13 cellular contexts compared by ENCODE assay signal in the genomic region with DNA sequence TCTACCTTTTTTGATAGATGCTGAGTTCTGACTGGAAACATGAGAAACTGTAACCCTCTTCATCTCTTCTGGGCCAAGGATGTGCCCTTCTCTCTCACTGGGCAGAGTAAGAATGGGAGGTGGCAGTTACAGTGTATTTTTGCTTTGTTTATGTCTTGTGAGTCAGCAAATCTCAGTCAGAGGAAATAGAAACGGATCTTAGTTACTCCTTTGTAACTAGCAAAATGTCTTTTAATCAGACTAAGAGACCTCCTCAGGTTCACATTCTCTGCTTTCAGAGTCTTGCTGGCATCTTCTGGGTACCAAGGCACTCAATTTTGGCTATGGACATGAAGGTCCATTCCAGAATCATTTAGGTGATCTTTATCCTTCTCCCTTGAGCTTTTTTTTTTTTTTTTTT.
A peak's percentile ranks its signal among the peaks of the same experiment; 100 is the strongest.
DNase-seq lines count a peak whose midpoint lies in the region; ATAC-seq and TF ChIP-seq lines count a peak whose summit lies in the region.
"Had no signal": no experiment of that assay in that cellular context is flagged by ENCODE, and none has a peak within 500 bp of the region (broad histone marks: within the 10 kb centered on the region; RNA-seq: fewer than 3 reads in every experiment).

No MANE protein-coding gene starts in this region.

- no peak overlapping the region for H3K27ac Mint-ChIP-seq in CD8-positive, alpha-beta memory T cell

- H3K4me3 Mint-ChIP-seq in CD8-positive, alpha-beta memory T cell: no peak overlapping the region

- no peaks in the 10 kb centered on the region for H3K9me2 ChIP-seq in MM.1S (replicated peaks; ENCODE audit: insufficient read depth, low read length)

- POLR2A ChIA-PET in CD8-positive, alpha-beta memory T cell (lab: Charles Lee): no interaction called here

- peaks cover 15 to 28% of the 10 kb centered on the region in 2 donors for H3K27me3 Mint-ChIP-seq in CD8-positive, alpha-beta memory T cell

- H3K4me3 ChIP-seq in CD8-positive, alpha-beta memory T cell (ENCODE audit: low read length): no peak overlapping the region
- H3K4me3 ChIP-seq in MM.1S (ENCODE audit: low read length) (no peak overlapping the region), choroid plexus epithelial cell (ENCODE audit: low read depth, low read length) (no peak overlapping the region)
- H3K4me3 ChIP-seq: lung had no signal

- peaks cover 0 to 2% (median 0%) of the 10 kb centered on the region in 5 donors for H3K9me3 Mint-ChIP-seq in CD8-positive, alpha-beta memory T cell

- H3K36me3 Mint-ChIP-seq in CD8-positive, alpha-beta memory T cell: peaks cover 0 to 4% (median 3%) of the 10 kb centered on the region in 3 donors

- peak overlapping the region; percentile 47 for H3K4me2 ChIP-seq in MM.1S (ENCODE audit: low read depth, low read length)

- no peak for DNase-seq in CD8-positive, alpha-beta memory T cell
- DNase-seq in MM.1S: peak; percentile 64
- DNase-seq in choroid plexus epithelial cell (ENCODE audit: low read depth): peak; percentile 71
- DNase-seq in non-pigmented ciliary epithelial cell (ENCODE audit: low read depth): peak; percentile 32
- DNase-seq in anterior cingulate cortex (lab: John Stamatoyannopoulos, UW): no peak
- no peak for DNase-seq in medulla oblongata (ENCODE audit: extremely low spot score)
- DNase-seq: aorta, DMS 273 treated with DMSO at 0.1 percent for 48 hours, NCI-H2107 had no signal

- CTCF ChIA-PET in CD8-positive, alpha-beta memory T cell (lab: Charles Lee): no interaction called here

- no peaks in the 10 kb centered on the region for H3K9me3 ChIP-seq in CD8-positive, alpha-beta memory T cell (ENCODE audit: low read length)
- no peaks in the 10 kb centered on the region for H3K9me3 ChIP-seq in MM.1S (replicated peaks; ENCODE audit: insufficient read depth, low read length)

- no peaks in the 10 kb centered on the region for H4K20me1 ChIP-seq in MM.1S (ENCODE audit: insufficient read depth, low read length)

- peaks cover 0 to 8% (median 7%) of the 10 kb centered on the region in 3 donors for H3K4me1 Mint-ChIP-seq in CD8-positive, alpha-beta memory T cell

- TF ChIP-seq CTCF in MM.1S (IDR thresholded peaks at IDR 0.05; ENCODE audit: low read length) (no peak), choroid plexus epithelial cell (conservative IDR thresholded peaks at IDR 0.05; ENCODE audit: low read depth, low read length) (no peak)

- peak overlapping the region; percentile 7 for H3K27ac ChIP-seq in CD8-positive, alpha-beta memory T cell (ENCODE audit: low read depth, low read length)
- H3K27ac ChIP-seq in MM.1S (ENCODE audit: low read length): peak overlapping the region; percentile 19; the same call in 1 of the 2 replicates

- no peaks in the 10 kb centered on the region for H3K79me2 ChIP-seq in MM.1S (ENCODE audit: low read length)

- no peak overlapping the region for H3K9ac ChIP-seq in MM.1S (ENCODE audit: low read length)

- H3K36me3 ChIP-seq in CD8-positive, alpha-beta memory T cell (ENCODE audit: insufficient read depth, low read length): no peaks in the 10 kb centered on the region
- no peaks in the 10 kb centered on the region for H3K36me3 ChIP-seq in MM.1S (replicated peaks; ENCODE audit: insufficient read depth, low read length)

- H3F3A ChIP-seq in MM.1S (ENCODE audit: insufficient read depth, low read length): peaks cover 36% of the 10 kb centered on the region

- no peaks in the 10 kb centered on the region for H3K4me1 ChIP-seq in CD8-positive, alpha-beta memory T cell (ENCODE audit: insufficient read depth, low read length)
- peaks cover 45% of the 10 kb centered on the region for H3K4me1 ChIP-seq in MM.1S (ENCODE audit: low read length)

- no peak for ATAC-seq in HG02759 (IDR thresholded peaks at IDR 0.05; ENCODE audit: unreplicated experiment)
- no peak for ATAC-seq in GM18517 (IDR thresholded peaks at IDR 0.05; ENCODE audit: unreplicated experiment)
- ATAC-seq: sciatic nerve had no signal

- no peaks in the 10 kb centered on the region for H3K27me3 ChIP-seq in CD8-positive, alpha-beta memory T cell (ENCODE audit: insufficient read depth, low read length, poor library complexity, severe bottlenecking)
- H3K27me3 ChIP-seq in MM.1S (replicated peaks; ENCODE audit: insufficient read depth, low read length): no peaks in the 10 kb centered on the region

- H2AFZ ChIP-seq in MM.1S (ENCODE audit: low read length): 0 out of 2 replicates have a peak overlapping the region, but pooled peaks have one; percentile 23

Comparison
In these comparisons a context has a peak if more than half of its experiments do, and no peak if none do; other contexts are left out.
1. DNase-seq: peak in MM.1S (single experiment), choroid plexus epithelial cell (single experiment) and non-pigmented ciliary epithelial cell (single experiment); none in CD8-positive, alpha-beta memory T cell (0 of 5), anterior cingulate cortex (0 of 58) and medulla oblongata (single experiment).